ENCODE assay signal across 23 cellular contexts in genomic region chr1:10699470-10699835, GRCh38.
A peak's percentile ranks its signal among the peaks of the same experiment; 100 is the strongest.
DNase-seq lines count a peak whose midpoint lies in the region; ATAC-seq and TF ChIP-seq lines count a peak whose summit lies in the region.
"Had no signal": no experiment of that assay in that cellular context is flagged by ENCODE, and none has a peak within 500 bp of the region (broad histone marks: within the 10 kb centered on the region; RNA-seq: fewer than 3 reads in every experiment).

No MANE protein-coding gene starts in this region.

- ATAC-seq in HG02763 (IDR thresholded peaks at IDR 0.05; ENCODE audit: unreplicated experiment): no peak
- no peak for ATAC-seq in HG02759 (IDR thresholded peaks at IDR 0.05; ENCODE audit: unreplicated experiment)
- ATAC-seq: activated naive CD4-positive, alpha-beta T cell treated with anti-CD3 and anti-CD28 coated beads, Interleukin-2, amount 50 U/mL, for 72 hours; stimulated activated naive B cell treated with anti-CD40 and anti-IgM and Interleukin-4, amounts not matched to agents 10 μg/mL and 1 μg/mL and 100 μg/mL, for 72 hours had no signal

- H3K4me3 ChIP-seq in prostate gland: peak overlapping the region; percentile 13 to 30
- H3K4me3 ChIP-seq: HAP-1, testis had no signal

- DNase-seq in HT-29 (ENCODE audit: low spot score): peak; percentile 28
- DNase-seq in epithelial cell of prostate (ENCODE audit: low read depth, low spot score): no peak
- peak; percentile 76 for DNase-seq in prostate gland (ENCODE audit: low spot score)
- no peak for DNase-seq in DMS53 (lab: John Stamatoyannopoulos, UW)
- no peak for DNase-seq in NCI-H526 treated with DMSO at 0.1 percent for 48 hours (lab: John Stamatoyannopoulos, UW)
- DNase-seq: activated CD4-positive, alpha-beta T cell treated with anti-CD3 and anti-CD28 coated beads, Interleukin-2, amount 50 U/mL, for 1 hour; aorta; caudate nucleus; CD8-positive, alpha-beta memory T cell; dermis blood vessel endothelial cell; DMS79; islet precursor cell; NCI-H1048; NCI-H187; NCI-H2227 treated with DMSO at 0.1 percent for 48 hours; NCI-H748 treated with DMSO at 0.1 percent for 48 hours; stimulated activated naive B cell treated with anti-CD40 and anti-IgM and Interleukin-4, amounts not matched to agents 10 μg/mL and 1 μg/mL and 100 μg/mL, for 72 hours; testis; WERI-Rb-1 had no signal

- no peaks in the 10 kb centered on the region for H3K27me3 ChIP-seq in prostate gland (replicated peaks; ENCODE audit: insufficient read depth)
- H3K27me3 ChIP-seq: testis had no signal

- peak in 1 of 4 experiments; percentile 25 for TF ChIP-seq CTCF in prostate gland (IDR thresholded peaks at IDR 0.05)

- no peaks in the 10 kb centered on the region for H3K36me3 ChIP-seq in prostate gland
- H3K36me3 ChIP-seq: HAP-1, WERI-Rb-1 had no signal

- peaks cover 25% of the 10 kb centered on the region for H3K4me1 ChIP-seq in prostate gland (replicated peaks)

- intact Hi-C loops in prostate gland (cut with DNase I): loop anchor here (10.0 kb wide), 1 partner anchor 165 kb away; no protein-coding TSS in a partner anchor

- H3K9me3 ChIP-seq in prostate gland: no peaks in the 10 kb centered on the region
- H3K9me3 ChIP-seq: HAP-1, testis had no signal

- H3K27ac ChIP-seq in epithelial cell of prostate (peak overlapping the region; percentile 37), prostate gland (peak overlapping the region; percentile 91 to 94)
- H3K27ac ChIP-seq: testis, WERI-Rb-1 had no signal

- TF ChIP-seq POLR2A in prostate gland (IDR thresholded peaks at IDR 0.05): no peak

- WGBS in prostate gland: 46% methylated on average over 7 of the region's 7 CpGs

Comparison
In these comparisons a context has a peak if more than half of its experiments do, and no peak if none do; other contexts are left out.
1. DNase-seq: peak in HT-29 (single experiment) and prostate gland (single experiment); none in epithelial cell of prostate (single experiment), DMS53 (single experiment) and NCI-H526 treated with DMSO at 0.1 percent for 48 hours (single experiment).